ENCODE assay signal across 17 cellular contexts in the genomic region with DNA sequence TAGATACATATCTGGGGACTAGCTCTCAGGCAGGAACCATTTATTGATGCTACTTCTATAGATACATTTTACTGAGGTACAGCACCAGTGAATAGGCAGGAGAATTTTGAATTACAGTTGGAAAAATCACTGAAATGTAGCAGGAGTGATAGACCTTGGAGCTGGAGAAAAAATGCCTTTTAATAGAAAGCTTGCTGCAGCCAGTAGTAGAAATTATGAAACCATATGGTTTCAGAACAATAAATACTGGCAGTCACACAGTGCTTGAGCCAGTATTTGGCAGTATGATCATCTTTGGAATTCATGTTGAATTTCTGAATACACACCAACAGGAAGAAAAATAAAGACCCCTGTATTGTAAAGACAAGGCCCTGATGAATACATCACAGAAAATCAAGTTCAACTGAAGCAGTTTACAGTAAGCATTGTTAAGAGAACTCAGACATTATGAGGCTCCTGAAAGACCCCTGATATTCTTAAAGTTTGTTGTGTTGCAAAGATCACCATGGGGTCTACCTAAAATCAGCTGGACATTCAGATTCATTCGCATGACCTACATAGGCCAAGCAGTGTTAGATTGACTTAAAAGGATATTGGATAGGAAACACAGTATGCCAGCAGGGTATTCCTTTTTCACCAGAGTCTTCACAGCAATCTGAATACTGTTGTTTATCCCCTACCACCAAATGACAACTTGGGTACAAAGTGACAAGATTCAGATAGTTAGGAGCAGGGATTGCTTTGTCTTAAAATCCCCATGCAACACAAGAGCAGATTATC.
"Had no signal": no experiment of that assay in that cellular context is flagged by ENCODE, and none has a peak within 500 bp of the region (broad histone marks: within the 10 kb centered on the region; RNA-seq: fewer than 3 reads in every experiment).

No MANE protein-coding gene starts in this region.

- DNase-seq: activated CD4-positive, alpha-beta T cell treated with anti-CD3 and anti-CD28 coated beads for 4 hours; activated CD4-positive, alpha-beta T cell treated with anti-CD3 and anti-CD28 coated beads, Interleukin-2, amount 50 U/mL, for 4 hours; activated CD8-positive, alpha-beta memory T cell treated with anti-CD3 and anti-CD28 coated beads, Interleukin-2, amount 10 ng/mL, durations not matched to agents 7 days and 5 days; activated CD8-positive, alpha-beta T cell treated with anti-CD3 and anti-CD28 coated beads, Interleukin-2, amount 10 ng/mL, durations not matched to agents 7 days and 5 days; activated effector memory CD4-positive, alpha-beta T cell treated with Interleukin-2 at 50 U/mL for 16 hours; activated naive CD4-positive, alpha-beta T cell; activated T-cell treated with anti-CD3 and anti-CD28 coated beads, Interleukin-2, amount 50 U/mL, for 24 hours; amniotic stem cell; body of pancreas; NCI-H1048; NCI-H146; NCI-H2029 treated with DMSO at 0.1 percent for 48 hours; NCI-H345; NCI-H510A treated with DMSO at 0.1 percent for 48 hours; PC-3; SHP77 treated with DMSO at 0.1 percent for 48 hours had no signal

- ATAC-seq: activated CD4-positive, CD25-positive, alpha-beta regulatory T cell treated with anti-CD3 and anti-CD28 coated beads, Interleukin-2, amount 50 U/mL, for 24 hours; activated CD8-positive, alpha-beta memory T cell treated with anti-CD3 and anti-CD28 coated beads, Interleukin-2, amount 10 ng/mL, durations not matched to agents 7 days and 5 days; activated CD8-positive, alpha-beta T cell treated with anti-CD3 and anti-CD28 coated beads, Interleukin-2, amount 10 ng/mL, durations not matched to agents 7 days and 5 days; body of pancreas; PC-3 had no signal
